8 cellular contexts compared by ENCODE assay signal in genomic region chr12:120677765-120678473, GRCh38. TPM values are rescaled to one million over a fixed set of nuclear protein-coding genes. Genes with fewer than 3 reads are reported as not detected.
DNase-seq lines count a peak whose midpoint lies in the region; ATAC-seq and TF ChIP-seq lines count a peak whose summit lies in the region.

No MANE protein-coding gene starts in this region.

- H3K4me3 ChIP-seq in lower lobe of right lung, result no peak overlapping the region

- peak; percentile 34 for TF ChIP-seq POLR2A in GM18505 (IDR thresholded peaks at IDR 0.05; ENCODE audit: borderline replicate concordance, extremely low read depth, insufficient read depth, insufficient read length)

- peak overlapping the region; percentile 70 for H3K27ac ChIP-seq in lower lobe of right lung

- peak; percentile 8 to 20 for DNase-seq in activated CD4-positive, alpha-beta T cell treated with anti-CD3 and anti-CD28 coated beads, Interleukin-2, amount 50 U/mL, for 48 hours
- DNase-seq in lower lobe of right lung, result no peak
- no peak for DNase-seq in amygdala (lab: John Stamatoyannopoulos, UW)
- DNase-seq in NCI-H748 treated with DMSO at 0.1 percent for 48 hours (lab: John Stamatoyannopoulos, UW), result no peak
- DNase-seq in NCI-H1694 treated with DMSO at 0.1 percent for 48 hours (lab: John Stamatoyannopoulos, UW), result no peak
- DNase-seq in HuH-7.5 (ENCODE audit: low spot score), result no peak

- TF ChIP-seq CTCF in lower lobe of right lung (IDR thresholded peaks at IDR 0.05), result no peak

- no peaks in the 10 kb centered on the region for H3K27me3 ChIP-seq in lower lobe of right lung (ENCODE audit: low read depth)

- intact Hi-C loops in lower lobe of right lung (cut with DNase I), result no loop called here

- H3K4me1 ChIP-seq in lower lobe of right lung, result no peaks in the 10 kb centered on the region

- H3K36me3 ChIP-seq in lower lobe of right lung, result no peaks in the 10 kb centered on the region

- no peaks in the 10 kb centered on the region for H3K9me3 ChIP-seq in lower lobe of right lung

- peak; percentile 50 for ATAC-seq in GM18505 (IDR thresholded peaks at IDR 0.05; ENCODE audit: unreplicated experiment)
- ATAC-seq in HG02759 (IDR thresholded peaks at IDR 0.05; ENCODE audit: unreplicated experiment), result peak; percentile 59
- ATAC-seq in lower lobe of right lung, result peak in 1 of 2 donors; percentile 25

RNA-seq across cellular contexts. Expression of gene MLEC, which starts 9.0 kb away (rescaled TPM):
- 98.1 TPM for total RNA-seq in lower lobe of right lung

RNA-seq across cellular contexts. Expression of gene UNC119B, which starts 32.3 kb away (rescaled TPM):
- total RNA-seq in lower lobe of right lung, result 27.1 TPM

RNA-seq across cellular contexts. Expression of gene CABP1, which starts 37.5 kb away (rescaled TPM):
- total RNA-seq in lower lobe of right lung, result 0.30 TPM

RNA-seq across cellular contexts. Expression of gene ACADS, which starts 47.7 kb away (rescaled TPM):
- total RNA-seq in lower lobe of right lung, result 24.4 TPM

Comparison
In these comparisons a context has a peak if more than half of its experiments do, and no peak if none do; other contexts are left out.
1. DNase-seq: peak in activated CD4-positive, alpha-beta T cell treated with anti-CD3 and anti-CD28 coated beads, Interleukin-2, amount 50 U/mL, for 48 hours (2 of 2); none in lower lobe of right lung (single experiment), amygdala (0 of 56), NCI-H748 treated with DMSO at 0.1 percent for 48 hours (single experiment), NCI-H1694 treated with DMSO at 0.1 percent for 48 hours (single experiment) and HuH-7.5 (single experiment).